Comparison of ENCODE assay signal across 11 cellular contexts in the genomic region with DNA sequence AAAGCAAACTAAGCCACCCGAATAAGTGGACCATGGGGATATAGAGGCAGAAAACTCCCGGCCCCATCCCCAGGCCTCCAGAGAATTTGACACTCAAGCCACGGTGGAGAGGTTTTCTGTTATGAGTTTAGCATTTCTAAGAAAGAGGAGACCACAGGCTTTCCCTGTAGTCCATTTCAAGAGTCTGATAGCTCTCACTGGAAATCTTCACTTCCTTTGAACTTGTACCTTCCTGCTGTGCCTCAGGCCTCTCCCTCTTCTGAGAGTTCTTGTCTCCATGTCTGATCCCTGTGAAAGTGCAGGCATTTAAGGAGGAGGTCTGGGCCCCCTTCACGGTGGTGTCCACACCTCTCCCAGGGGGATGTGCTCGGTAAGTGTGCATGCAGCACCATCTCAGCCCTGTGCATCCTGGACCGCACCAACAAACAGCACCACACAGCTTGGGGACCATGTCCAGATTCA.
DNase-seq lines count a peak whose midpoint lies in the region; ATAC-seq, FAIRE-seq and TF ChIP-seq lines count a peak whose summit lies in the region.
"Had no signal": no experiment of that assay in that cellular context is flagged by ENCODE, and none has a peak within 500 bp of the region (broad histone marks: within the 10 kb centered on the region; RNA-seq: fewer than 3 reads in every experiment).

No MANE protein-coding gene starts in this region.

- H4K8ac ChIP-seq in H1 (ENCODE audit: extremely low read depth, insufficient read depth, low read length) = no peak overlapping the region

- no peak overlapping the region for H2BK120ac ChIP-seq in H1 (replicated peaks; ENCODE audit: low read depth, low read length)

- H4K20me1 ChIP-seq in H1 (replicated peaks in 1 of 2; ENCODE audit: control insufficient read depth in 1 of 2, insufficient read depth in 2 of 2, low read length in 2 of 2) = no peaks in the 10 kb centered on the region

- no peak overlapping the region for H2BK15ac ChIP-seq in H1 (ENCODE audit: low read length)

- no peak overlapping the region for H2AFZ ChIP-seq in H1 (ENCODE audit: low read length)

- no peaks in the 10 kb centered on the region for H3K4me1 ChIP-seq in H1 (replicated peaks in 1 of 4; ENCODE audit: control insufficient read depth in 3 of 4, insufficient read depth in 4 of 4, low read length in 3 of 4)
- no peaks in the 10 kb centered on the region for H3K4me1 ChIP-seq in small intestine (ENCODE audit: control insufficient read depth in 2 of 2, insufficient read depth in 1 of 2, low read depth in 1 of 2, low read length in 1 of 2)
- H3K4me1 ChIP-seq: body of pancreas had no signal

- TF ChIP-seq EP300 in H1 (IDR thresholded peaks at IDR 0.05; ENCODE audit: borderline replicate concordance in 1 of 2, low read depth in 2 of 2, low read length in 2 of 2) = no peak

- H3K79me1 ChIP-seq in H1 (ENCODE audit: low read depth, low read length) = no peaks in the 10 kb centered on the region

- no peak overlapping the region for H3K56ac ChIP-seq in H1 (replicated peaks; ENCODE audit: insufficient read length, low read depth, low read length)

- H3K9me3 ChIP-seq in T-helper 17 cell (ENCODE audit: control insufficient read depth, low read length, poor library complexity, severe bottlenecking) (no peaks in the 10 kb centered on the region), H1 (ENCODE audit: insufficient read depth in 2 of 2, low read depth in 1 of 2, low read length in 1 of 2) (no peaks in the 10 kb centered on the region), small intestine (ENCODE audit: control insufficient read depth, low read depth) (no peaks in the 10 kb centered on the region)
- H3K9me3 ChIP-seq: body of pancreas, tibial nerve had no signal

- H3K4me3 Mint-ChIP-seq in T-helper 17 cell = peak overlapping the region; percentile 88

- CTCF ChIA-PET in H1 (lab: Charles Lee; ENCODE audit: partially characterized antibody) = interaction anchor here (2.0 kb wide), 1 partner anchor 10 kb away, joined by 4 read pairs; no protein-coding TSS in a partner anchor

- TF ChIP-seq POLR2A in H1 (IDR thresholded peaks at IDR 0.05; ENCODE audit: control extremely low read depth in 1 of 2, low read depth in 2 of 2, low read length in 2 of 2) = no peak

- no peak for TF ChIP-seq RAD21 in H1 (IDR thresholded peaks at IDR 0.05 in 1 of 2, conservative IDR thresholded peaks at IDR 0.05 in 1 of 2; ENCODE audit: low read depth in 2 of 2, low read length in 2 of 2)

- POLR2A ChIA-PET in H1 (lab: Charles Lee; ENCODE audit: partially characterized antibody) = interaction anchor here (1.5 kb wide), 1 partner anchor 9 kb away, joined by 3 read pairs; no protein-coding TSS in a partner anchor

- H3K27ac ChIP-seq in H1 (ENCODE audit: low read depth, low read length) (no peak overlapping the region), small intestine (ENCODE audit: low read depth in 1 of 2, low read length in 1 of 2) (no peak overlapping the region)
- H3K27ac ChIP-seq: body of pancreas, tibial nerve had no signal

- H3K27me3 Mint-ChIP-seq in T-helper 17 cell = no peaks in the 10 kb centered on the region

- DNase-seq in DMS79 (lab: John Stamatoyannopoulos, UW) (peak; percentile 63), GM18507 (ENCODE audit: extremely low spot score, insufficient read length, low read depth) (no peak), T-helper 17 cell (no peak), H1 (ENCODE audit: low read depth in 1 of 2, low spot score in 2 of 2) (no peak), small intestine (no peak)
- no peak for DNase-seq in stimulated activated naive CD4-positive, alpha-beta T cell treated with Interleukin-2 at 50 U/mL for 16 hours (lab: John Stamatoyannopoulos, UW)
- DNase-seq: body of pancreas, kidney glomerular epithelial cell, NCI-H1694 had no signal

- FAIRE-seq in GM18507 (lab: Jason Lieb, UNC) (peak; percentile 60), H1 (lab: Jason Lieb, UNC) (no peak), small intestine (lab: Jason Lieb, UNC) (no peak)

- H3K23ac ChIP-seq in H1 (ENCODE audit: insufficient read length) = no peak overlapping the region

- no peak overlapping the region for H2AK5ac ChIP-seq in H1 (ENCODE audit: low read depth, low read length)

- H4K5ac ChIP-seq in H1 (ENCODE audit: insufficient read length, low read depth, low read length) = no peak overlapping the region

- no peak overlapping the region for H2BK12ac ChIP-seq in H1 (ENCODE audit: low read depth, low read length)

- H2BK20ac ChIP-seq in H1 (ENCODE audit: low read length) = 0 out of 2 replicates have a peak overlapping the region, but pooled peaks have one; percentile 10

- no peak for TF ChIP-seq CTCF in H1 (IDR thresholded peaks at IDR 0.05; ENCODE audit: control extremely low read depth in 1 of 3, insufficient read depth in 1 of 3, low read depth in 1 of 3, low read length in 3 of 3)

- H3K36me3 Mint-ChIP-seq in T-helper 17 cell (ENCODE audit: low read depth) = peaks cover 21% of the 10 kb centered on the region

- peak; percentile 29 for ATAC-seq in T-helper 17 cell
- no peak for ATAC-seq in GM19455 (IDR thresholded peaks at IDR 0.05; ENCODE audit: unreplicated experiment)
- ATAC-seq: body of pancreas had no signal

- H3K4me3 ChIP-seq in H1 (ENCODE audit: extremely low read depth in 1 of 4, insufficient read depth in 2 of 4, low read depth in 3 of 4, low read length in 4 of 4) = no peak overlapping the region
- H3K4me3 ChIP-seq in small intestine (ENCODE audit: low read depth in 1 of 2, low read length in 2 of 2) = no peak overlapping the region
- H3K4me3 ChIP-seq: body of pancreas, tibial nerve had no signal

- no peak overlapping the region for H3K14ac ChIP-seq in H1 (ENCODE audit: insufficient read length)

- H3K36me3 ChIP-seq in H1 (ENCODE audit: control insufficient read depth in 2 of 4, insufficient read depth in 4 of 4, low read length in 3 of 4) = no peaks in the 10 kb centered on the region
- no peaks in the 10 kb centered on the region for H3K36me3 ChIP-seq in small intestine (ENCODE audit: control insufficient read depth in 2 of 2, insufficient read depth in 2 of 2, low read length in 2 of 2)
- H3K36me3 ChIP-seq: tibial nerve had no signal

- H2BK5ac ChIP-seq in H1 (ENCODE audit: low read depth, low read length) = no peak overlapping the region

- H3K9ac ChIP-seq in H1 (replicated peaks in 1 of 4; ENCODE audit: extremely low read depth in 1 of 4, low read depth in 3 of 4, low read length in 3 of 4) = no peak overlapping the region

- no peak overlapping the region for H3K4ac ChIP-seq in H1 (replicated peaks; ENCODE audit: insufficient read length, low read depth, low read length)

- H3K27ac Mint-ChIP-seq in T-helper 17 cell = peak overlapping the region; percentile 99

- no peak overlapping the region for H3K18ac ChIP-seq in H1 (ENCODE audit: extremely low read depth, low read length)

- no peaks in the 10 kb centered on the region for H3K23me2 ChIP-seq in H1 (ENCODE audit: low read depth, low read length)

- no peak overlapping the region for H4K91ac ChIP-seq in H1 (replicated peaks; ENCODE audit: insufficient read length, low read length)

- H3K27me3 ChIP-seq in H1 (replicated peaks in 1 of 4; ENCODE audit: control insufficient read depth in 3 of 4, extremely low read depth in 1 of 4, insufficient read depth in 3 of 4, low read length in 3 of 4) (no peaks in the 10 kb centered on the region), small intestine (ENCODE audit: control insufficient read depth in 2 of 2, insufficient read depth in 2 of 2, low read length in 2 of 2) (no peaks in the 10 kb centered on the region)
- H3K27me3 ChIP-seq: body of pancreas, tibial nerve had no signal

- peaks cover 66% of the 10 kb centered on the region for H3K4me1 Mint-ChIP-seq in T-helper 17 cell

- H3K4me2 ChIP-seq in H1 (ENCODE audit: insufficient read depth in 1 of 2, low read depth in 2 of 2, low read length in 2 of 2) = no peak overlapping the region

- H3K79me2 ChIP-seq in H1 (ENCODE audit: control insufficient read depth in 1 of 2, insufficient read depth in 2 of 2, low read length in 2 of 2) = no peaks in the 10 kb centered on the region

- WGBS in H1 (ENCODE audit: extremely low coverage in 1 of 2, insufficient coverage in 1 of 2, insufficient read length in 1 of 2, insufficient replicate concordance in 2 of 2, low coverage in 1 of 2, low lambda C conversion rate in 2 of 2, missing lambda C conversion rate in 1 of 2), 2 experiments = 89% methylated on average over 6 of the region's 6 CpGs; no CpG with 5 or more reads in 1 of the 2 experiments
- 65 to 77% (median 70%) methylated on average over 6 of the region's 6 CpGs for WGBS in small intestine, 3 donors

TF ChIP-seq in H1, 55 proteins besides CTCF, POLR2A, EP300 and RAD21 (continues in another document):
- TF ChIP-seq TEAD4 (IDR thresholded peaks at IDR 0.05; ENCODE audit: low read depth, low read length) (no peak), FOSL1 (IDR thresholded peaks at IDR 0.05; ENCODE audit: insufficient read depth, low read depth, low read length) (no peak), BCL11A (IDR thresholded peaks at IDR 0.05; ENCODE audit: low read depth in 2 of 2, low read length in 2 of 2) (no peak), RXRA (IDR thresholded peaks at IDR 0.05; ENCODE audit: insufficient read depth, low read depth, low read length) (no peak), SUZ12 (IDR thresholded peaks at IDR 0.05; ENCODE audit: low read length) (no peak), EGR1 (IDR thresholded peaks at IDR 0.05; ENCODE audit: borderline replicate concordance, low read depth, low read length) (no peak), BRCA1 (IDR thresholded peaks at IDR 0.05; ENCODE audit: low read depth, low read length) (no peak), KDM5A (IDR thresholded peaks at IDR 0.05; ENCODE audit: low read length) (no peak), NRF1 (IDR thresholded peaks at IDR 0.05; ENCODE audit: low read depth, low read length) (no peak), ASH2L (IDR thresholded peaks at IDR 0.05; ENCODE audit: low read length) (no peak), TBP (IDR thresholded peaks at IDR 0.05; ENCODE audit: low read depth, low read length) (no peak), SP4 (IDR thresholded peaks at IDR 0.05; ENCODE audit: low read length) (no peak), HDAC6 (IDR thresholded peaks at IDR 0.05; ENCODE audit: low read depth, low read length) (no peak), JUND (IDR thresholded peaks at IDR 0.05; ENCODE audit: low read length) (no peak), EZH2 (IDR thresholded peaks at IDR 0.05; ENCODE audit: low read depth, low read length, severe bottlenecking) (no peak), CBX5 (IDR thresholded peaks at IDR 0.05; ENCODE audit: low read depth, low read length) (no peak), TAF7 (optimal IDR thresholded peaks at IDR 0.05; ENCODE audit: borderline replicate concordance, low read depth, low read length) (no peak), GTF2F1 (IDR thresholded peaks at IDR 0.05; ENCODE audit: borderline replicate concordance, low read depth, low read length) (no peak)
